21 cellular contexts compared by ENCODE assay signal in genomic region chr2:75134802-75135201, GRCh38.
A peak's percentile ranks its signal among the peaks of the same experiment; 100 is the strongest.
DNase-seq lines count a peak whose midpoint lies in the region; ATAC-seq, FAIRE-seq and TF ChIP-seq lines count a peak whose summit lies in the region.
"Had no signal": no experiment of that assay in that cellular context is flagged by ENCODE, and none has a peak within 500 bp of the region (broad histone marks: within the 10 kb centered on the region; RNA-seq: fewer than 3 reads in every experiment).

No MANE protein-coding gene starts in this region.

- no peaks in the 10 kb centered on the region; the same call in 1 of the 2 replicates for H3K9me1 ChIP-seq in IMR-90 (ENCODE audit: insufficient read depth, low read length)

- in situ Hi-C loops in IMR-90 (cut with MboI; ENCODE audit: low sequenced_read_pairs): no loop called here

- no peak overlapping the region for H4K8ac ChIP-seq in IMR-90 (ENCODE audit: low read depth in 2 of 2, low read length in 2 of 2)

- no peak overlapping the region for H2BK5ac ChIP-seq in IMR-90 (ENCODE audit: low read depth, low read length, poor library complexity, severe bottlenecking)

- H4K5ac ChIP-seq in IMR-90 (ENCODE audit: low read depth, low read length): no peak overlapping the region

- no peak overlapping the region for H3K14ac ChIP-seq in IMR-90 (replicated peaks; ENCODE audit: low read depth, low read length)

- H2BK120ac ChIP-seq in IMR-90 (ENCODE audit: low read depth, low read length): no peak overlapping the region

- no peaks in the 10 kb centered on the region for H3K9me3 Mint-ChIP-seq in immature natural killer cell
- H3K9me3 Mint-ChIP-seq: CD4-positive, CD25-positive, alpha-beta regulatory T cell; GM23338; HFFc6 had no signal

- H4K20me1 ChIP-seq in IMR-90 (ENCODE audit: insufficient read depth, low read length) (no peaks in the 10 kb centered on the region), osteoblast (ENCODE audit: insufficient read depth, low read length) (no peaks in the 10 kb centered on the region)

- no peak for TF ChIP-seq EP300 in esophagus muscularis mucosa (IDR thresholded peaks at IDR 0.05)

- peak; percentile 53 for ATAC-seq in IMR-90 (ENCODE audit: low read depth)
- ATAC-seq: GM23338, HepG2 had no signal

- no peak overlapping the region for H2AK5ac ChIP-seq in IMR-90 (ENCODE audit: low read depth, low read length)

- intact Hi-C loops in IMR-90 (cut with micrococcal nuclease) (no loop called here), esophagus muscularis mucosa (cut with DNase I) (no loop called here)

- no peak overlapping the region for H3K4me3 Mint-ChIP-seq in immature natural killer cell
- H3K4me3 Mint-ChIP-seq: CD4-positive, CD25-positive, alpha-beta regulatory T cell; CD8-positive, alpha-beta memory T cell; GM23338; HFFc6 had no signal

- CTCF ChIA-PET in IMR-90 (lab: Yijun Ruan, JAX): no interaction called here

- no peak overlapping the region for H3K27ac ChIP-seq in IMR-90 (ENCODE audit: insufficient read depth, low read length)
- H3K27ac ChIP-seq in esophagus muscularis mucosa (replicated peaks in 1 of 4): no peak overlapping the region
- peak overlapping the region; percentile 68 for H3K27ac ChIP-seq in mesodermal cell (ENCODE audit: low read depth, low read length, severe bottlenecking)
- H3K27ac ChIP-seq in osteoblast (ENCODE audit: low read depth, low read length): no peak overlapping the region
- no peak overlapping the region for H3K27ac ChIP-seq in Peyer's patch

- DNase-seq in IMR-90 (no peak), esophagus muscularis mucosa (ENCODE audit: extremely low spot score) (peak; percentile 34), osteoblast (ENCODE audit: insufficient read length, low spot score, missing footprints) (no peak), RCC 7860 (ENCODE audit: low spot score) (no peak), immature natural killer cell (no peak), NAMALWA (ENCODE audit: low spot score) (no peak), Peyer's patch (no peak)
- DNase-seq: ACHN; BE2C; C1 segment of cervical spinal cord; CD4-positive, CD25-positive, alpha-beta regulatory T cell; CD8-positive, alpha-beta memory T cell; COR-L47; GF-D8; HCEC 1CT; HFFc6 had no signal

- TF ChIP-seq CTCF in IMR-90 (conservative IDR thresholded peaks at IDR 0.05; ENCODE audit: low read depth, low read length) (no peak), esophagus muscularis mucosa (IDR thresholded peaks at IDR 0.05) (no peak), osteoblast (IDR thresholded peaks at IDR 0.05; ENCODE audit: extremely low read depth, low read depth, low read length) (no peak), Peyer's patch (IDR thresholded peaks at IDR 0.05) (no peak)

- H3K18ac ChIP-seq in IMR-90 (ENCODE audit: low read depth, low read length): no peak overlapping the region

- POLR2A ChIA-PET in IMR-90 (lab: Charles Lee; ENCODE audit: unreplicated experiment): no interaction called here

- no peaks in the 10 kb centered on the region for H3K79me2 ChIP-seq in osteoblast (ENCODE audit: insufficient read depth, low read length)

- H3K4me1 Mint-ChIP-seq in immature natural killer cell: no peaks in the 10 kb centered on the region
- H3K4me1 Mint-ChIP-seq: CD4-positive, CD25-positive, alpha-beta regulatory T cell; CD8-positive, alpha-beta memory T cell had no signal

- dilution Hi-C loops in IMR-90 (cut with HindIII; ENCODE audit: low sequenced_read_pairs, unreplicated experiment): no loop called here

- TF ChIP-seq POLR2A in IMR-90 (IDR thresholded peaks at IDR 0.05; ENCODE audit: low read depth, low read length) (no peak), esophagus muscularis mucosa (IDR thresholded peaks at IDR 0.05; ENCODE audit: low read depth) (no peak), Peyer's patch (IDR thresholded peaks at IDR 0.05) (no peak)

- H2BK20ac ChIP-seq in IMR-90 (ENCODE audit: low read depth, low read length): no peak overlapping the region

- no peak overlapping the region for H3K4ac ChIP-seq in IMR-90 (ENCODE audit: low read depth, low read length)

- no peak for TF ChIP-seq RAD21 in IMR-90 (IDR thresholded peaks at IDR 0.05; ENCODE audit: low read length)

- no peak overlapping the region for H4K91ac ChIP-seq in IMR-90 (ENCODE audit: insufficient read depth, low read depth, low read length)

- H3K4me3 ChIP-seq in IMR-90 (ENCODE audit: insufficient read depth, low read depth, low read length) (no peak overlapping the region), esophagus muscularis mucosa (no peak overlapping the region), mesodermal cell (ENCODE audit: extremely low read depth, insufficient read depth, low read length, poor library complexity, severe bottlenecking) (no peak overlapping the region), osteoblast (ENCODE audit: insufficient read depth, low read length) (no peak overlapping the region), Peyer's patch (no peak overlapping the region)
- H3K4me3 ChIP-seq: GM23338 had no signal

- H3K23ac ChIP-seq in IMR-90 (ENCODE audit: low read depth, low read length): no peak overlapping the region

- no CpG with 5 or more reads among the region's 2 CpGs for WGBS in IMR-90 (ENCODE audit: extremely low coverage in 2 of 2, insufficient read length in 1 of 2), 2 experiments
- WGBS in esophagus muscularis mucosa: 70% methylated on average over 2 of the region's 2 CpGs
- no CpG with 5 or more reads among the region's 2 CpGs for WGBS in mesodermal cell (ENCODE audit: insufficient coverage in 2 of 2), 2 experiments

- no peak for FAIRE-seq in RCC 7860 (lab: Jason Lieb, UNC)
- FAIRE-seq: D721Med, H54, HepG2 had no signal

- H3K27ac Mint-ChIP-seq in immature natural killer cell: no peak overlapping the region
- H3K27ac Mint-ChIP-seq: CD4-positive, CD25-positive, alpha-beta regulatory T cell; CD8-positive, alpha-beta memory T cell; GM23338; HFFc6 had no signal

- H2AFZ ChIP-seq in IMR-90 (replicated peaks; ENCODE audit: low read length, poor library complexity) (no peak overlapping the region), osteoblast (ENCODE audit: low read length) (peak overlapping the region; percentile 66)
- H2AFZ ChIP-seq: GM23338 had no signal

- peaks cover 4% of the 10 kb centered on the region; the same call in 1 of the 2 replicates for H3K4me1 ChIP-seq in IMR-90 (ENCODE audit: control insufficient read depth, insufficient read depth, low read length)
- H3K4me1 ChIP-seq in esophagus muscularis mucosa: peaks cover 0 to 9% (median 4%) of the 10 kb centered on the region in 4 donors
- peaks cover 5% of the 10 kb centered on the region for H3K4me1 ChIP-seq in mesodermal cell (ENCODE audit: control insufficient read depth, insufficient read depth, low read length, poor library complexity, severe bottlenecking)
- peaks cover 14% of the 10 kb centered on the region for H3K4me1 ChIP-seq in osteoblast (ENCODE audit: insufficient read depth, low read length)
- peaks cover 0 to 6% (median 0%) of the 10 kb centered on the region in 4 donors for H3K4me1 ChIP-seq in Peyer's patch
- H3K4me1 ChIP-seq: BE2C had no signal

- no peaks in the 10 kb centered on the region for H3K36me3 ChIP-seq in IMR-90 (ENCODE audit: control insufficient read depth, insufficient read depth, low read length)
- no peaks in the 10 kb centered on the region for H3K36me3 ChIP-seq in esophagus muscularis mucosa
- no peaks in the 10 kb centered on the region for H3K36me3 ChIP-seq in mesodermal cell (ENCODE audit: control insufficient read depth, insufficient read depth, low read length)
- no peaks in the 10 kb centered on the region for H3K36me3 ChIP-seq in osteoblast (ENCODE audit: insufficient read depth, low read length)
- H3K36me3 ChIP-seq in Peyer's patch: no peaks in the 10 kb centered on the region
- H3K36me3 ChIP-seq: BE2C had no signal

- peaks cover 1% of the 10 kb centered on the region; the same call in 1 of the 2 replicates for H3K27me3 ChIP-seq in IMR-90 (ENCODE audit: control insufficient read depth, insufficient read depth, low read length)
- no peaks in the 10 kb centered on the region for H3K27me3 ChIP-seq in esophagus muscularis mucosa
- no peaks in the 10 kb centered on the region for H3K27me3 ChIP-seq in osteoblast (ENCODE audit: insufficient read depth, low read length)
- H3K27me3 ChIP-seq in Peyer's patch: no peaks in the 10 kb centered on the region
- H3K27me3 ChIP-seq: BE2C had no signal

- H2AK9ac ChIP-seq in IMR-90 (replicated peaks; ENCODE audit: low read depth, low read length, poor library complexity): no peak overlapping the region

- no peaks in the 10 kb centered on the region for H3K36me3 Mint-ChIP-seq in immature natural killer cell
- H3K36me3 Mint-ChIP-seq: CD4-positive, CD25-positive, alpha-beta regulatory T cell; CD8-positive, alpha-beta memory T cell had no signal

- H3K9me3 ChIP-seq in IMR-90 (ENCODE audit: control insufficient read depth, insufficient read depth, low read length): no peaks in the 10 kb centered on the region
- no peaks in the 10 kb centered on the region for H3K9me3 ChIP-seq in esophagus muscularis mucosa
- no peaks in the 10 kb centered on the region for H3K9me3 ChIP-seq in mesodermal cell (ENCODE audit: control insufficient read depth, low read length)
- no peaks in the 10 kb centered on the region for H3K9me3 ChIP-seq in osteoblast (ENCODE audit: low read depth, low read length)
- H3K9me3 ChIP-seq in Peyer's patch: no peaks in the 10 kb centered on the region
- H3K9me3 ChIP-seq: BE2C had no signal

- H3K4me2 ChIP-seq in IMR-90 (ENCODE audit: low read depth, low read length) (no peak overlapping the region), osteoblast (ENCODE audit: insufficient read depth, low read length) (no peak overlapping the region)
- H3K4me2 ChIP-seq: GM23338 had no signal

- H2BK15ac ChIP-seq in IMR-90 (ENCODE audit: low read depth, low read length): no peak overlapping the region

- no TSS peak for BruUV-seq in IMR-90 (replicated peaks; lab: Mats Ljungman, UMichigan)

- peaks cover 0 to 2% (median 0%) of the 10 kb centered on the region in 3 donors for H3K27me3 Mint-ChIP-seq in immature natural killer cell (ENCODE audit: low read depth in 3 of 3)

- no peak overlapping the region for H3K56ac ChIP-seq in IMR-90 (ENCODE audit: extremely low read depth, insufficient read depth, low read length)

- H3K9ac ChIP-seq in IMR-90 (ENCODE audit: low read depth, low read length): no peak overlapping the region

- no peaks in the 10 kb centered on the region for H3K79me1 ChIP-seq in IMR-90 (ENCODE audit: low read depth in 1 of 2, low read length in 2 of 2)

TF ChIP-seq in IMR-90, 13 proteins besides CTCF, POLR2A, EP300 and RAD21 (continues in another document):
- TF ChIP-seq CHD1 (IDR thresholded peaks at IDR 0.05; ENCODE audit: low read depth, low read length): no peak
- no peak for TF ChIP-seq FOS (IDR thresholded peaks at IDR 0.05; ENCODE audit: low read depth, low read length)
- no peak for TF ChIP-seq BHLHE40 (IDR thresholded peaks at IDR 0.05; ENCODE audit: low read depth, low read length)
- TF ChIP-seq RCOR1 (IDR thresholded peaks at IDR 0.05; ENCODE audit: insufficient replicate concordance, low read length): no peak
- TF ChIP-seq MXI1 (IDR thresholded peaks at IDR 0.05; ENCODE audit: borderline replicate concordance, low read depth, low read length): no peak
